ENCODE assay signal across 2 cellular contexts in the genomic region with DNA sequence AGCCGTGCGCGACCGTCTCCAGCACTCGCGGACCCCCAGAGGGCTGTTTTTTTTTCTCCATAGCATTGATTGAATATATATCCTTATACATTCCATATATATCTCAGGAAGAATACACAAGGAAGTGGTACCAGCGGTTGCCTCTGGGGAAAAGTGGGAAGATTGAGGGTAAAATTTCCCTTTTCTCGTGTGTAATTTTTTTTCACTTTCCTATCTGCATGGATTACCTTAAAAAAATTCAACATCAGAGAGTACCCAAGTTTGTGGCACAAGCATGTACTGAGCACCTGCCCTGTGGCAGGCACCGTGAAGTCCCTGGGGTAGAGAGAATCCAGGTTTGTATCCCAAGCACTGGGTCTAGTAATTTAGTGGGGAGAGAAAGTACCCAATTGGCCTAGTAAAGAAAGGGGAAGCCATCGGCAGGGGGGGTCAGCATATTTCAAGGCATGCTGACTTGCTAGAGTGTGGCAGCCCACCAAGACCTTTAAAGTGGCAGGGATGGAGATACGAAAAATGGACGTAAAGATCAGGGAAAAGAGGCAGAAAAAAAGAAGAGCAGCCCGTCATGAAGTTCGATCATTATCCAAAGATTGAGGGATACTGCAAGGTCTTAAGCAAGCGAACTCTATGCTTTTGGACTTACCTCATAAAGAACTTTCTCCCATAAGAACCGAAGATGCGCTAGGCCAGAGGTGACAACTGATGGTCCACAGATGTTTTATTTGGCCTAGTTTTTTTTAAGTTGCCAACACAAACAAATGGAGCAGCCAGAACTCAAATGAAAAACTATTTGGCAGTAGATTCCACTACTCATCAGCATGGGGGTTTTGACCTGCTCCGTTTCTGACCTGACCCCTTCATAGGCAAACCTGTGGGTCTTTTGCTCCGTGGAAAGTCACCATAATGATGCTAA.
TF ChIP-seq lines count a peak whose summit lies in the region.

No MANE protein-coding gene starts in this region.

TF ChIP-seq in SK-N-SH, 30 proteins besides CTCF, POLR2A, EP300 and RAD21:
- TF ChIP-seq, protein P1, sequence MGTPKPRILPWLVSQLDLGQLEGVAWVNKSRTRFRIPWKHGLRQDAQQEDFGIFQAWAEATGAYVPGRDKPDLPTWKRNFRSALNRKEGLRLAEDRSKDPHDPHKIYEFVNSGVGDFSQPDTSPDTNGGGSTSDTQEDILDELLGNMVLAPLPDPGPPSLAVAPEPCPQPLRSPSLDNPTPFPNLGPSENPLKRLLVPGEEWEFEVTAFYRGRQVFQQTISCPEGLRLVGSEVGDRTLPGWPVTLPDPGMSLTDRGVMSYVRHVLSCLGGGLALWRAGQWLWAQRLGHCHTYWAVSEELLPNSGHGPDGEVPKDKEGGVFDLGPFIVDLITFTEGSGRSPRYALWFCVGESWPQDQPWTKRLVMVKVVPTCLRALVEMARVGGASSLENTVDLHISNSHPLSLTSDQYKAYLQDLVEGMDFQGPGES (IDR thresholded peaks at IDR 0.05; ENCODE audit: low read depth, low read length) = no peak
- TF ChIP-seq, protein P2, sequence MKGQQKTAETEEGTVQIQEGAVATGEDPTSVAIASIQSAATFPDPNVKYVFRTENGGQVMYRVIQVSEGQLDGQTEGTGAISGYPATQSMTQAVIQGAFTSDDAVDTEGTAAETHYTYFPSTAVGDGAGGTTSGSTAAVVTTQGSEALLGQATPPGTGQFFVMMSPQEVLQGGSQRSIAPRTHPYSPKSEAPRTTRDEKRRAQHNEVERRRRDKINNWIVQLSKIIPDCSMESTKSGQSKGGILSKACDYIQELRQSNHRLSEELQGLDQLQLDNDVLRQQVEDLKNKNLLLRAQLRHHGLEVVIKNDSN (IDR thresholded peaks at IDR 0.05; ENCODE audit: borderline replicate concordance, low read depth) = no peak
- no peak for TF ChIP-seq MEF2A (IDR thresholded peaks at IDR 0.05; ENCODE audit: borderline replicate concordance, low read depth)
TF ChIP-seq in SK-N-SH: peak in this region for 0.

TF ChIP-seq in SK-N-SH treated with all-trans-retinoic acid at 6 μM for 48 hours, 23 proteins besides CTCF, POLR2A, EP300 and RAD21 (continued from another document):
- TF ChIP-seq, protein P3, sequence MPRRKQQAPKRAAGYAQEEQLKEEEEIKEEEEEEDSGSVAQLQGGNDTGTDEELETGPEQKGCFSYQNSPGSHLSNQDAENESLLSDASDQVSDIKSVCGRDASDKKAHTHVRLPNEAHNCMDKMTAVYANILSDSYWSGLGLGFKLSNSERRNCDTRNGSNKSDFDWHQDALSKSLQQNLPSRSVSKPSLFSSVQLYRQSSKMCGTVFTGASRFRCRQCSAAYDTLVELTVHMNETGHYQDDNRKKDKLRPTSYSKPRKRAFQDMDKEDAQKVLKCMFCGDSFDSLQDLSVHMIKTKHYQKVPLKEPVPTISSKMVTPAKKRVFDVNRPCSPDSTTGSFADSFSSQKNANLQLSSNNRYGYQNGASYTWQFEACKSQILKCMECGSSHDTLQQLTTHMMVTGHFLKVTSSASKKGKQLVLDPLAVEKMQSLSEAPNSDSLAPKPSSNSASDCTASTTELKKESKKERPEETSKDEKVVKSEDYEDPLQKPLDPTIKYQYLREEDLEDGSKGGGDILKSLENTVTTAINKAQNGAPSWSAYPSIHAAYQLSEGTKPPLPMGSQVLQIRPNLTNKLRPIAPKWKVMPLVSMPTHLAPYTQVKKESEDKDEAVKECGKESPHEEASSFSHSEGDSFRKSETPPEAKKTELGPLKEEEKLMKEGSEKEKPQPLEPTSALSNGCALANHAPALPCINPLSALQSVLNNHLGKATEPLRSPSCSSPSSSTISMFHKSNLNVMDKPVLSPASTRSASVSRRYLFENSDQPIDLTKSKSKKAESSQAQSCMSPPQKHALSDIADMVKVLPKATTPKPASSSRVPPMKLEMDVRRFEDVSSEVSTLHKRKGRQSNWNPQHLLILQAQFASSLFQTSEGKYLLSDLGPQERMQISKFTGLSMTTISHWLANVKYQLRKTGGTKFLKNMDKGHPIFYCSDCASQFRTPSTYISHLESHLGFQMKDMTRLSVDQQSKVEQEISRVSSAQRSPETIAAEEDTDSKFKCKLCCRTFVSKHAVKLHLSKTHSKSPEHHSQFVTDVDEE (CRISPR knock-in tag; IDR thresholded peaks at IDR 0.05) = no peak
- TF ChIP-seq PPARA (CRISPR knock-in tag; IDR thresholded peaks at IDR 0.05; ENCODE audit: borderline replicate concordance) = no peak
- TF ChIP-seq RARB (CRISPR knock-in tag; IDR thresholded peaks at IDR 0.05) = no peak
- TF ChIP-seq ISL1 (CRISPR knock-in tag; IDR thresholded peaks at IDR 0.05) = no peak
- no peak for TF ChIP-seq ZFP3 (CRISPR knock-in tag; IDR thresholded peaks at IDR 0.05)
- no peak for TF ChIP-seq ZC3H10 (CRISPR knock-in tag; IDR thresholded peaks at IDR 0.05)
